In genomic region chr1:228986093-228986904, GRCh38 we compare ENCODE assay signal across 12 cellular contexts.
DNase-seq lines count a peak whose midpoint lies in the region; ATAC-seq and TF ChIP-seq lines count a peak whose summit lies in the region.
"Had no signal": no experiment of that assay in that cellular context is flagged by ENCODE, and none has a peak within 500 bp of the region (broad histone marks: within the 10 kb centered on the region; RNA-seq: fewer than 3 reads in every experiment).

No MANE protein-coding gene starts in this region.

- H3K27me3 ChIP-seq in GM23338 (ENCODE audit: insufficient read depth) (no peaks in the 10 kb centered on the region), prostate gland (replicated peaks; ENCODE audit: insufficient read depth) (no peaks in the 10 kb centered on the region)

- peaks cover 2% of the 10 kb centered on the region for H3K27me3 Mint-ChIP-seq in GM23338 (ENCODE audit: insufficient read depth, low read depth, poor library complexity)
- H3K27me3 Mint-ChIP-seq: activated naive CD8-positive, alpha-beta T cell treated with anti-CD3 and anti-CD28 coated beads, Interleukin-2, amount 10 ng/mL, durations not matched to agents 7 days and 5 days; natural killer cell treated with Interleukin-12 subunit alpha and Interleukin-12 subunit beta and Interleukin-15 and Interleukin-18, amount 100 ng/mL, for 72 hours had no signal

- no peaks in the 10 kb centered on the region for H3K36me3 ChIP-seq in GM23338 (ENCODE audit: insufficient read depth)
- H3K36me3 ChIP-seq in prostate gland, result no peaks in the 10 kb centered on the region

- no peaks in the 10 kb centered on the region for H3F3A ChIP-seq in GM23338 (replicated peaks; ENCODE audit: low read depth)

- peak; percentile 56 for ATAC-seq in GM23338
- ATAC-seq in HG03039 (IDR thresholded peaks at IDR 0.05; ENCODE audit: unreplicated experiment), result no peak
- ATAC-seq: natural killer cell treated with Interleukin-12 subunit alpha and Interleukin-12 subunit beta and Interleukin-15 and Interleukin-18, amount 100 ng/mL, for 72 hours had no signal

- TF ChIP-seq CTCF in GM23338 (conservative IDR thresholded peaks at IDR 0.05; ENCODE audit: low read depth in 2 of 2) (peak; percentile 16 to 24; a peak in 2 of 4 replicates), prostate gland (IDR thresholded peaks at IDR 0.05) (peak in 1 of 4 experiments; percentile 23)

- peaks cover 25% of the 10 kb centered on the region for H3K4me1 Mint-ChIP-seq in GM23338

- no peak overlapping the region for H3K4me2 ChIP-seq in GM23338

- no peak overlapping the region for H3K4me3 Mint-ChIP-seq in GM23338
- H3K4me3 Mint-ChIP-seq: activated naive CD8-positive, alpha-beta T cell treated with anti-CD3 and anti-CD28 coated beads, Interleukin-2, amount 10 ng/mL, durations not matched to agents 7 days and 5 days; natural killer cell treated with Interleukin-12 subunit alpha and Interleukin-12 subunit beta and Interleukin-15 and Interleukin-18, amount 100 ng/mL, for 72 hours had no signal

- H3K4me3 ChIP-seq in GM23338 (no peak overlapping the region), prostate gland (no peak overlapping the region)

- H3K27ac ChIP-seq in GM23338 (ENCODE audit: low read depth) (no peak overlapping the region), prostate gland (no peak overlapping the region)

- WGBS in prostate gland, result 70% methylated on average over 22 of the region's 22 CpGs

- H2AFZ ChIP-seq in GM23338, result no peak overlapping the region; the same call in 1 of the 2 replicates

- no peak overlapping the region for H3K27ac Mint-ChIP-seq in GM23338
- H3K27ac Mint-ChIP-seq: activated naive CD8-positive, alpha-beta T cell treated with anti-CD3 and anti-CD28 coated beads, Interleukin-2, amount 10 ng/mL, durations not matched to agents 7 days and 5 days; natural killer cell treated with Interleukin-12 subunit alpha and Interleukin-12 subunit beta and Interleukin-15 and Interleukin-18, amount 100 ng/mL, for 72 hours had no signal

- no peaks in the 10 kb centered on the region for H4K20me1 ChIP-seq in GM23338 (replicated peaks; ENCODE audit: insufficient read depth)

- H3K79me2 ChIP-seq in GM23338 (replicated peaks; ENCODE audit: insufficient read depth), result no peaks in the 10 kb centered on the region

- no peaks in the 10 kb centered on the region for H3K4me1 ChIP-seq in GM23338 (ENCODE audit: insufficient read depth)
- H3K4me1 ChIP-seq in prostate gland (replicated peaks), result peaks cover 5% of the 10 kb centered on the region

- DNase-seq in GM23338 (ENCODE audit: low spot score), result peak; percentile 18
- peak; percentile 63 to 76 for DNase-seq in NOMO-1 (lab: John Stamatoyannopoulos, UW; ENCODE audit: unreplicated experiment in 2 of 2)
- peak in 41 of 42 donors; percentile 38 to 87 (median 63) for DNase-seq in head of caudate nucleus
- peak; percentile 73 for DNase-seq in prostate gland (ENCODE audit: low spot score)
- DNase-seq in GDM1 (lab: John Stamatoyannopoulos, UW), result no peak
- DNase-seq in stimulated activated CD4-positive, alpha-beta T cell treated with anti-CD3 and anti-CD28 coated beads, Interleukin-4, amount 100 ng/mL, for 1 hour, result no peak
- DNase-seq in SW 1271 (lab: John Stamatoyannopoulos, UW), result no peak
- DNase-seq: activated CD4-positive, CD25-positive, alpha-beta regulatory T cell treated with anti-CD3 and anti-CD28 coated beads, Interleukin-2, amount 50 U/mL, for 72 hours; activated naive CD8-positive, alpha-beta T cell treated with anti-CD3 and anti-CD28 coated beads, Interleukin-2, amount 10 ng/mL, durations not matched to agents 7 days and 5 days; Calu3 had no signal

- no peak for TF ChIP-seq POLR2A in prostate gland (IDR thresholded peaks at IDR 0.05)

- H3K9me3 Mint-ChIP-seq in GM23338, result no peaks in the 10 kb centered on the region
- H3K9me3 Mint-ChIP-seq: activated naive CD8-positive, alpha-beta T cell treated with anti-CD3 and anti-CD28 coated beads, Interleukin-2, amount 10 ng/mL, durations not matched to agents 7 days and 5 days; natural killer cell treated with Interleukin-12 subunit alpha and Interleukin-12 subunit beta and Interleukin-15 and Interleukin-18, amount 100 ng/mL, for 72 hours had no signal

- H3K9me2 ChIP-seq in GM23338 (ENCODE audit: insufficient read depth), result peaks cover 7% of the 10 kb centered on the region; the same call in 1 of the 2 replicates

- intact Hi-C loops in head of caudate nucleus (cut with DNase I) (no loop called here), prostate gland (cut with DNase I) (no loop called here)

- H3K9me3 ChIP-seq in prostate gland, result no peaks in the 10 kb centered on the region

- H3K36me3 Mint-ChIP-seq in GM23338 (ENCODE audit: low read depth), result no peaks in the 10 kb centered on the region
- H3K36me3 Mint-ChIP-seq: natural killer cell treated with Interleukin-12 subunit alpha and Interleukin-12 subunit beta and Interleukin-15 and Interleukin-18, amount 100 ng/mL, for 72 hours had no signal

TF ChIP-seq in GM23338, 12 proteins besides CTCF, POLR2A, EP300 and RAD21 (continues in another document):
- TF ChIP-seq ZNF114 (CRISPR knock-in tag; IDR thresholded peaks at IDR 0.05) (no peak), ZNF331 (CRISPR knock-in tag; IDR thresholded peaks at IDR 0.05; ENCODE audit: low read depth) (no peak), ZNF462 (CRISPR knock-in tag; IDR thresholded peaks at IDR 0.05) (no peak)

Comparison
In these comparisons a context has a peak if more than half of its experiments do, and no peak if none do; other contexts are left out.
1. DNase-seq: peak in GM23338 (single experiment), NOMO-1 (2 of 2), head of caudate nucleus (41 of 42) and prostate gland (single experiment); none in GDM1 (single experiment), stimulated activated CD4-positive, alpha-beta T cell treated with anti-CD3 and anti-CD28 coated beads, Interleukin-4, amount 100 ng/mL, for 1 hour (single experiment) and SW 1271 (0 of 2).